ENCODE assay signal across 12 cellular contexts in genomic region chr10:5343561-5343960, GRCh38. TPM values are rescaled to one million over a fixed set of nuclear protein-coding genes. Genes with fewer than 3 reads are reported as not detected.
DNase-seq lines count a peak whose midpoint lies in the region; ATAC-seq and TF ChIP-seq lines count a peak whose summit lies in the region.
"Had no signal": no experiment of that assay in that cellular context is flagged by ENCODE, and none has a peak within 500 bp of the region (broad histone marks: within the 10 kb centered on the region; RNA-seq: fewer than 3 reads in every experiment).

No MANE protein-coding gene starts in this region.

- H3K36me3 ChIP-seq in BE2C, result no peaks in the 10 kb centered on the region
- H3K36me3 ChIP-seq in trophoblast cell (ENCODE audit: control insufficient read depth in 1 of 2, insufficient read depth in 2 of 2, low read length in 2 of 2), result no peaks in the 10 kb centered on the region

- TF ChIP-seq CTCF in BE2C (IDR thresholded peaks at IDR 0.05; ENCODE audit: low read depth, low read length), result 0 out of 2 replicates have a peak, but pooled peaks have one; percentile 16
- no peak for TF ChIP-seq CTCF in WTC11 (IDR thresholded peaks at IDR 0.05)

- H3K9me3 ChIP-seq in BE2C (no peaks in the 10 kb centered on the region), trophoblast cell (ENCODE audit: insufficient read depth, low read depth, low read length) (no peaks in the 10 kb centered on the region)

- no peak overlapping the region for H2BK12ac ChIP-seq in trophoblast cell (ENCODE audit: low read length)

- no peak overlapping the region for H3K4me2 ChIP-seq in trophoblast cell (ENCODE audit: low read length)

- no peaks in the 10 kb centered on the region for H3K79me1 ChIP-seq in trophoblast cell (ENCODE audit: low read length)

- no peaks in the 10 kb centered on the region for H3K4me1 ChIP-seq in BE2C
- no peaks in the 10 kb centered on the region for H3K4me1 ChIP-seq in trophoblast cell (ENCODE audit: control insufficient read depth in 1 of 2, insufficient read depth in 2 of 2, low read length in 2 of 2)

- H3K14ac ChIP-seq in trophoblast cell (ENCODE audit: low read length), result no peak overlapping the region

- no peaks in the 10 kb centered on the region for H3K79me2 ChIP-seq in trophoblast cell (ENCODE audit: control insufficient read depth, insufficient read depth, low read length, poor library complexity)

- H3K23ac ChIP-seq in trophoblast cell (ENCODE audit: low read length), result no peak overlapping the region

- peaks cover 5% of the 10 kb centered on the region; the same call in 1 of the 2 replicates for H3K9me3 Mint-ChIP-seq in WTC11

- DNase-seq in BE2C, result no peak
- peak; percentile 23 for DNase-seq in GF-D8 (lab: John Stamatoyannopoulos, UW)
- peak; percentile 14 for DNase-seq in NCI-H69 (lab: John Stamatoyannopoulos, UW)
- peak; percentile 49 for DNase-seq in dermis blood vessel endothelial cell
- DNase-seq in WTC11 (ENCODE audit: low spot score), result no peak
- no peak for DNase-seq in trophoblast cell
- DNase-seq: DMS 273 treated with DMSO at 0.1 percent for 48 hours, NCI-H2171 treated with DMSO at 0.1 percent for 48 hours had no signal

- no peak overlapping the region for H3K4me3 ChIP-seq in BE2C (ENCODE audit: low read depth, low read length)
- no peak overlapping the region for H3K4me3 ChIP-seq in trophoblast cell (ENCODE audit: low read depth, low read length)

- POLR2A ChIA-PET in WTC11 (lab: Charles Lee), result no interaction called here

- no peak overlapping the region for H2BK5ac ChIP-seq in trophoblast cell (ENCODE audit: low read depth, low read length, poor library complexity)

- CTCF ChIA-PET in WTC11 (lab: Charles Lee), result interaction anchor here (0.6 kb wide), 1 partner anchor 13 kb away, joined by 5 read pairs; no protein-coding TSS in a partner anchor

- H2BK120ac ChIP-seq in trophoblast cell (ENCODE audit: insufficient read depth, low read length, poor library complexity), result no peak overlapping the region

- no peaks in the 10 kb centered on the region; the same call in 1 of the 2 replicates for H3K27me3 ChIP-seq in BE2C
- H3K27me3 ChIP-seq in trophoblast cell (ENCODE audit: insufficient read depth, low read length), result no peaks in the 10 kb centered on the region

- no peak overlapping the region for H3K9ac ChIP-seq in trophoblast cell (ENCODE audit: low read length)

- H3K27ac ChIP-seq in trophoblast cell (ENCODE audit: low read depth, low read length), result no peak overlapping the region

- no CpG with 5 or more reads among the region's 4 CpGs for WGBS in trophoblast cell (ENCODE audit: extremely low coverage, insufficient coverage, insufficient read length)

- no peaks in the 10 kb centered on the region for H3K27me3 Mint-ChIP-seq in WTC11 (ENCODE audit: low read depth)

- H3K27ac Mint-ChIP-seq in WTC11, result no peak overlapping the region

- H3K4me3 Mint-ChIP-seq in WTC11, result no peak overlapping the region

- no peak overlapping the region for H3K4ac ChIP-seq in trophoblast cell (ENCODE audit: low read depth, low read length)

- no peak; the same call in 1 of the 2 replicates for ATAC-seq in WTC11
- ATAC-seq in HG03457 (IDR thresholded peaks at IDR 0.05; ENCODE audit: unreplicated experiment), result no peak
- no peak for ATAC-seq in HG02610 (IDR thresholded peaks at IDR 0.05; ENCODE audit: unreplicated experiment)

- no peak overlapping the region for H3K18ac ChIP-seq in trophoblast cell (ENCODE audit: low read length)

- H4K8ac ChIP-seq in trophoblast cell (ENCODE audit: low read depth, low read length), result no peak overlapping the region

- no peak overlapping the region for H4K12ac ChIP-seq in trophoblast cell (ENCODE audit: low read depth, low read length)

- H2AK5ac ChIP-seq in trophoblast cell (ENCODE audit: low read length), result no peak overlapping the region

- H2AFZ ChIP-seq in trophoblast cell (ENCODE audit: insufficient read depth, low read length, poor library complexity), result no peak overlapping the region

- H3K4me1 Mint-ChIP-seq in WTC11, result peaks cover 4% of the 10 kb centered on the region

- no peak overlapping the region for H4K91ac ChIP-seq in trophoblast cell (ENCODE audit: low read depth, low read length)

- no peaks in the 10 kb centered on the region for H3K36me3 Mint-ChIP-seq in WTC11

TF ChIP-seq in WTC11, 78 proteins besides CTCF, POLR2A, EP300 and RAD21:
- TF ChIP-seq GABPB1 (CRISPR knock-in tag; IDR thresholded peaks at IDR 0.05) (no peak), TEAD4 (CRISPR knock-in tag; IDR thresholded peaks at IDR 0.05) (no peak), ESRRA (CRISPR knock-in tag; IDR thresholded peaks at IDR 0.05; ENCODE audit: borderline replicate concordance) (no peak), MAX (CRISPR knock-in tag; IDR thresholded peaks at IDR 0.05) (no peak), CBFB (CRISPR knock-in tag; IDR thresholded peaks at IDR 0.05; ENCODE audit: low read depth) (no peak), SMAD3 (CRISPR knock-in tag; IDR thresholded peaks at IDR 0.05; ENCODE audit: borderline replicate concordance) (no peak), NR2C2 (CRISPR knock-in tag; IDR thresholded peaks at IDR 0.05) (no peak), JUN (CRISPR knock-in tag; IDR thresholded peaks at IDR 0.05) (no peak), PRRX2 (CRISPR knock-in tag; IDR thresholded peaks at IDR 0.05) (no peak), NFYB (CRISPR knock-in tag; conservative IDR thresholded peaks at IDR 0.05; ENCODE audit: low read depth) (no peak), STAT6 (CRISPR knock-in tag; conservative IDR thresholded peaks at IDR 0.05; ENCODE audit: low read depth) (no peak), ZNF416 (CRISPR knock-in tag; IDR thresholded peaks at IDR 0.05) (no peak), FOXP1 (CRISPR knock-in tag; IDR thresholded peaks at IDR 0.05; ENCODE audit: borderline replicate concordance) (no peak)

RNA-seq across cellular contexts. Expression of gene UCN3, which starts 21.2 kb away (rescaled TPM):
- polyA plus RNA-seq in BE2C (2012; ENCODE audit: insufficient read depth, insufficient read length, low read depth), result not detected
- total RNA-seq in dermis blood vessel endothelial cell (not detected in 2 replicates), WTC11 (2021) (not detected in 3 replicates)
- polyA plus RNA-seq in trophoblast cell (2013), result not detected in 2 replicates
- total RNA-seq: activated CD8-positive, alpha-beta memory T cell treated with anti-CD3 and anti-CD28 coated beads for 36 hours; ureter had no signal

Comparison
In these comparisons a context has a peak if more than half of its experiments do, and no peak if none do; other contexts are left out.
1. DNase-seq: peak in GF-D8 (single experiment), NCI-H69 (single experiment) and dermis blood vessel endothelial cell (single experiment); none in BE2C (single experiment), WTC11 (single experiment) and trophoblast cell (0 of 2).